Comparison of ENCODE assay signal across 8 cellular contexts in genomic region chr3:113746069-113746954, GRCh38. TPM values are rescaled to one million over a fixed set of nuclear protein-coding genes. Genes with fewer than 3 reads are reported as not detected.
DNase-seq lines count a peak whose midpoint lies in the region; ATAC-seq lines count a peak whose summit lies in the region.

TSS of gene NAA50 (minus strand) at chr3:113746249. CDS start at chr3:113745949, 300 bp downstream.

- ATAC-seq in GM19025 (IDR thresholded peaks at IDR 0.05; ENCODE audit: low read depth, unreplicated experiment) (peak; percentile 47), HG03378 (IDR thresholded peaks at IDR 0.05; ENCODE audit: unreplicated experiment) (peak; percentile 31)

- DNase-seq in AG08396 (ENCODE audit: low spot score) (peak; percentile 94), NCI-H510A (lab: John Stamatoyannopoulos, UW) (peak; percentile 64), cerebellum (ENCODE audit: low spot score) (peak; percentile 94), islet precursor cell (peak; percentile 96)
- peak; percentile 92 for DNase-seq in activated CD4-positive, alpha-beta T cell treated with anti-CD3 and anti-CD28 coated beads for 1 hour
- peak; percentile 88 to 91 (median 91) for DNase-seq in stimulated activated CD4-positive, alpha-beta T cell treated with anti-CD3 and anti-CD28 coated beads, Interleukin-12 subunit alpha, Interleukin-12 subunit beta, amount 100 ng/mL, for 48 hours (ENCODE audit: low read depth in 2 of 3, low spot score in 1 of 3)

RNA-seq across cellular contexts. Expression of gene NAA50, which starts in this region (rescaled TPM):
- total RNA-seq in cerebellum = 56.1 TPM

Comparison
In these comparisons a context has a peak if more than half of its experiments do, and no peak if none do; other contexts are left out.
1. Peak in every context shown above with its lines: DNase-seq and ATAC-seq.